Comparison of ENCODE assay signal across 13 cellular contexts in the genomic region with DNA sequence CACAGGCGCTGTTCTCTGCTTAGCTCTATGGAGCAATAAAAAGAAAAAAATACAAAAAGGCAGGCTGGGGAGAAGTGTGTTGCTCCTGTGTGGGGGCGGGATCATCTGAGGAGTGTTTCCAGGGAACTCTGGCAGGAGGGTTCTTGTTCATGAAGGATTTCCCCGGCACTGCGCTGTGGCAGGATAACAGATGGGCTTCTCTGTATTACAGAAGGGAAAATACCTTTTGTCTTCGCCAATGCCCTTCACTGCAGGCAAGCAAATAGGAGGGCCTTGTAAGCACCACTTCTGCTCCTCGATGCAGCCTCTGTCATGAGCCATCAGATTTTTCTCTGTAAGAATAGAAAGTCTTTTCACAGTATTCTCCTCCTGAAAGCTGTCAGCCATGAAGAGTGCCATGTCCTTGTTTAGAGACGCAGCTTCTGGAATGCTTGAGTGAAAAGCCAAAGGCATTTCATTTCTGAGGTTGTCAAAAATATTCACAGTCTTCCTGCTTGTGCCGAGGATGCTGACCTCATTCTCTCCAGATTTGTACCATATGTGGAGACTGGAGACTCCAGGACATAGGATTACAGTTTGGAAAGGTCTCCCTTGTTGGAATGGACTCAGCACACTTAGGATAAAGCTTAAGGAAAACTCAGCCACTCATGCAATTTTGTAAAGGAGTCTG.
A peak's percentile ranks its signal among the peaks of the same experiment; 100 is the strongest.
DNase-seq lines count a peak whose midpoint lies in the region; TF ChIP-seq lines count a peak whose summit lies in the region.
"Had no signal": no experiment of that assay in that cellular context is flagged by ENCODE, and none has a peak within 500 bp of the region (broad histone marks: within the 10 kb centered on the region; RNA-seq: fewer than 3 reads in every experiment).

No MANE protein-coding gene starts in this region.

- no peak overlapping the region for H3K4me2 ChIP-seq in mammary epithelial cell (ENCODE audit: insufficient read depth, low read depth, low read length)

- DNase-seq in breast epithelium (ENCODE audit: low spot score in 2 of 2) (no peak), mammary epithelial cell (no peak), endodermal cell (no peak), nephron progenitor cell (peak; percentile 23), adrenal gland (no peak), LoVo (ENCODE audit: low spot score) (no peak), NCI-H748 treated with DMSO at 0.1 percent for 48 hours (lab: John Stamatoyannopoulos, UW) (no peak)
- DNase-seq in stimulated activated CD4-positive, alpha-beta T cell treated with anti-CD3 and anti-CD28 coated beads, Interleukin-2, amount 100 ng/mL, for 24 hours, result no peak
- DNase-seq: activated T-cell treated with anti-CD3 and anti-CD28 coated beads, Interleukin-2, amount 50 U/mL, for 48 hours; effector memory CD8-positive, alpha-beta T cell; NCI-H774 had no signal

- H3K79me2 ChIP-seq in mammary epithelial cell (ENCODE audit: insufficient read depth, low read length), result no peaks in the 10 kb centered on the region

- H3K36me3 ChIP-seq in breast epithelium, result no peaks in the 10 kb centered on the region
- H3K36me3 ChIP-seq in mammary epithelial cell (ENCODE audit: insufficient read depth, low read length), result no peaks in the 10 kb centered on the region
- H3K36me3 ChIP-seq in endodermal cell (ENCODE audit: control insufficient read depth, insufficient read depth, low read length), result no peaks in the 10 kb centered on the region
- no peaks in the 10 kb centered on the region for H3K36me3 ChIP-seq in adrenal gland (replicated peaks in 1 of 2)

- H3K9me3 Mint-ChIP-seq in endodermal cell, result peaks cover 6% of the 10 kb centered on the region
- no peaks in the 10 kb centered on the region for H3K9me3 Mint-ChIP-seq in nephron progenitor cell
- H3K9me3 Mint-ChIP-seq: effector memory CD8-positive, alpha-beta T cell; T-helper 2 cell treated with Interferon-gamma antibody and Interleukin-4, amounts not matched to agents 5 μg/mL and 100 μg/mL, for 36 hours had no signal

- TF ChIP-seq POLR2A in breast epithelium (IDR thresholded peaks at IDR 0.05), result no peak
- no peak for TF ChIP-seq POLR2A in adrenal gland (IDR thresholded peaks at IDR 0.05)

- WGBS in mammary epithelial cell (ENCODE audit: low coverage, missing lambda C conversion rate), result 27% methylated on average over 7 of the region's 8 CpGs
- WGBS in endodermal cell (ENCODE audit: insufficient coverage in 1 of 2, insufficient read length in 1 of 2), 2 experiments, result 74 to 86% methylated on average over 6 to 8 of the region's 8 CpGs
- 45 to 68% (median 56%) methylated on average over 8 of the region's 8 CpGs for WGBS in adrenal gland, 4 donors

- dilution Hi-C loops in mammary epithelial cell (cut with HindIII; ENCODE audit: low sequenced_read_pairs), result no loop called here

- H3K4me1 ChIP-seq in breast epithelium (peaks cover 0 to 6% of the 10 kb centered on the region in 2 donors), mammary epithelial cell (ENCODE audit: insufficient read depth, low read length) (peaks cover 7% of the 10 kb centered on the region), endodermal cell (ENCODE audit: control insufficient read depth, insufficient read depth, low read length) (peaks cover 3% of the 10 kb centered on the region), adrenal gland (replicated peaks in 1 of 2) (peaks cover 0 to 17% of the 10 kb centered on the region in 2 donors)

- H3K36me3 Mint-ChIP-seq in endodermal cell (ENCODE audit: low read depth), result no peaks in the 10 kb centered on the region
- no peaks in the 10 kb centered on the region for H3K36me3 Mint-ChIP-seq in nephron progenitor cell (ENCODE audit: low read depth)

- no TSS peak for BruUV-seq in mammary epithelial cell (replicated peaks; lab: Mats Ljungman, UMichigan)

- intact Hi-C loops in breast epithelium (cut with DNase I; ENCODE audit: low total_unique reads) (no loop called here), mammary epithelial cell (cut with micrococcal nuclease) (loop anchor here (10.0 kb wide), 1 partner anchor 647 kb away; no protein-coding TSS in a partner anchor), adrenal gland (cut with DNase I) (no loop called here)

- no peaks in the 10 kb centered on the region for H3K9me3 ChIP-seq in breast epithelium
- H3K9me3 ChIP-seq in mammary epithelial cell (replicated peaks; ENCODE audit: insufficient read depth, low read length), result no peaks in the 10 kb centered on the region
- H3K9me3 ChIP-seq in endodermal cell (ENCODE audit: control insufficient read depth, low read length), result peaks cover 6% of the 10 kb centered on the region
- H3K9me3 ChIP-seq in adrenal gland (replicated peaks in 1 of 3), result no peaks in the 10 kb centered on the region

- H3K4me3 Mint-ChIP-seq in endodermal cell (no peak overlapping the region), nephron progenitor cell (peak overlapping the region; percentile 3)
- H3K4me3 Mint-ChIP-seq: effector memory CD8-positive, alpha-beta T cell; T-helper 2 cell treated with Interferon-gamma antibody and Interleukin-4, amounts not matched to agents 5 μg/mL and 100 μg/mL, for 36 hours had no signal

- H3K27ac Mint-ChIP-seq in endodermal cell (no peak overlapping the region), nephron progenitor cell (peak overlapping the region; percentile 78)
- H3K27ac Mint-ChIP-seq: effector memory CD8-positive, alpha-beta T cell; T-helper 2 cell treated with Interferon-gamma antibody and Interleukin-4, amounts not matched to agents 5 μg/mL and 100 μg/mL, for 36 hours had no signal

- CTCF ChIA-PET in mammary epithelial cell (lab: Charles Lee; ENCODE audit: low non-redundant PET), result no interaction called here

- TF ChIP-seq CTCF in breast epithelium (IDR thresholded peaks at IDR 0.05), result no peak
- no peak for TF ChIP-seq CTCF in mammary epithelial cell (conservative IDR thresholded peaks at IDR 0.05 in 1 of 2, IDR thresholded peaks at IDR 0.05 in 1 of 2; ENCODE audit: extremely low read depth in 1 of 2, insufficient read depth in 1 of 2, low read depth in 1 of 2, low read length in 2 of 2)
- no peak for TF ChIP-seq CTCF in endodermal cell (conservative IDR thresholded peaks at IDR 0.05)
- no peak for TF ChIP-seq CTCF in nephron progenitor cell (IDR thresholded peaks at IDR 0.05)
- no peak for TF ChIP-seq CTCF in adrenal gland (IDR thresholded peaks at IDR 0.05)

- in situ Hi-C loops in mammary epithelial cell (cut with MboI; ENCODE audit: low sequenced_read_pairs in 2 of 2), result no loop called here

- no peak overlapping the region for H2AFZ ChIP-seq in mammary epithelial cell (ENCODE audit: low read depth, low read length)

- no peaks in the 10 kb centered on the region for H4K20me1 ChIP-seq in mammary epithelial cell (ENCODE audit: insufficient read depth, low read length)

- H3K27me3 ChIP-seq in breast epithelium (no peaks in the 10 kb centered on the region), mammary epithelial cell (ENCODE audit: insufficient read depth, low read length) (no peaks in the 10 kb centered on the region), endodermal cell (ENCODE audit: control insufficient read depth, insufficient read depth, low read length, poor library complexity, severe bottlenecking) (no peaks in the 10 kb centered on the region), adrenal gland (no peaks in the 10 kb centered on the region)

- no peak overlapping the region for H3K9ac ChIP-seq in mammary epithelial cell (ENCODE audit: insufficient read depth, low read length)
- no peak overlapping the region for H3K9ac ChIP-seq in endodermal cell (ENCODE audit: extremely low read depth, low read length, poor library complexity, severe bottlenecking)

- peaks cover 6% of the 10 kb centered on the region for H3K27me3 Mint-ChIP-seq in endodermal cell (ENCODE audit: insufficient read depth)
- H3K27me3 Mint-ChIP-seq in nephron progenitor cell (ENCODE audit: low read depth, poor library complexity), result no peaks in the 10 kb centered on the region
- H3K27me3 Mint-ChIP-seq: effector memory CD8-positive, alpha-beta T cell had no signal

- H3K27ac ChIP-seq in breast epithelium, result peak overlapping the region; percentile 43 to 52
- no peak overlapping the region for H3K27ac ChIP-seq in mammary epithelial cell (ENCODE audit: insufficient read depth, low read depth, low read length)
- H3K27ac ChIP-seq in endodermal cell (ENCODE audit: low read depth, low read length), result peak overlapping the region; percentile 83
- no peak overlapping the region for H3K27ac ChIP-seq in adrenal gland

- peaks cover 7% of the 10 kb centered on the region for H3K4me1 Mint-ChIP-seq in endodermal cell
- peaks cover 39% of the 10 kb centered on the region for H3K4me1 Mint-ChIP-seq in nephron progenitor cell

- H3K4me3 ChIP-seq in breast epithelium (peak overlapping the region; percentile 2 to 44 (median 22)), mammary epithelial cell (replicated peaks in 1 of 3; ENCODE audit: insufficient read depth in 1 of 3, low read depth in 2 of 3, low read length in 3 of 3) (no peak overlapping the region), endodermal cell (ENCODE audit: low read length) (no peak overlapping the region), adrenal gland (no peak overlapping the region)
- H3K4me3 ChIP-seq: K562 had no signal

Comparison
In these comparisons a context has a peak if more than half of its experiments do, and no peak if none do; other contexts are left out.
1. H3K27ac ChIP-seq: peak in breast epithelium (2 of 2) and endodermal cell (single experiment); none in mammary epithelial cell (single experiment) and adrenal gland (0 of 5).
2. H3K4me3 ChIP-seq: peak in breast epithelium (3 of 3); none in mammary epithelial cell (0 of 3), endodermal cell (single experiment) and adrenal gland (0 of 4).